10 cellular contexts compared by ENCODE assay signal in the genomic region with DNA sequence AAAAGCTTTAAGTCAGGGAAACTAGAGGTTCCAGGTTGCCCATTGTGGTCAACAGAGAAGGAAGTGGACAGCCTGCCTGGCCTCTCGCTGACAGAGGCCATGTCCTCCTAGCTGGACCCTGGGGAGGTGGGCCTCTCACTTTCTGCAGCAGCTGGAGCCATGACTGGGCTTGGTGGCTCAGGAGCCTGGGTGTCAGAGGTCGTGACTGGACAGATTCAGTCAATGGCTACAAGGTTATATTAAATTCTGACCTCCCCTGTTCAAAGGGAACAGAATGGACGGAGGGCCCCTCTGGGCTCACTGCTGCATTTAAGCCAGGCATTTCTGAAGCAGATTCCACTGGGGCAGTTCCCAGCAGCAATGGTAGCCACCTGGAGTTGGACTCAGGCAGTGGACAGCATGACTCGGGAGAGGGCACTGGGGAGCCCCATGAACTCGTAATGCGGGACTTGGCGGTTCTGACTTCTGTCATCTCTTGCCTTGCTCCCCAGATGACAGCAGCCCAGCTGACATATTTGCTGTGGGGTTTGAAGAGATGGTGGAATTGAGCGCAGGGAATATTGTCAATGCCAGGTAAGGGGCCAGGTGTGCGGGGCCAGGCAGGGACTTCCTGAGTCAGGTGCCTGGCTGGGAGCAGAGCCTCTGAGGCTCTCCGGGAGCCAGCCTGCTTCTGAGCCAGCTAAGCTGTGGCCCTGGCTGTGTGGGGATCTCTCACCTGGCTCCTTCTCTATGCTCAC.
A peak's percentile ranks its signal among the peaks of the same experiment; 100 is the strongest.
DNase-seq lines count a peak whose midpoint lies in the region; ATAC-seq and TF ChIP-seq lines count a peak whose summit lies in the region.
"Had no signal": no experiment of that assay in that cellular context is flagged by ENCODE, and none has a peak within 500 bp of the region (broad histone marks: within the 10 kb centered on the region; RNA-seq: fewer than 3 reads in every experiment).

No MANE protein-coding gene starts in this region.

- no peak for TF ChIP-seq POLR2A in gastroesophageal sphincter (IDR thresholded peaks at IDR 0.05)

- no peaks in the 10 kb centered on the region for H3K9me3 Mint-ChIP-seq in activated CD4-positive, alpha-beta T cell treated with anti-CD3 and anti-CD28 coated beads for 36 hours (ENCODE audit: low read depth)
- H3K9me3 Mint-ChIP-seq in activated CD8-positive, alpha-beta T cell treated with anti-CD3 and anti-CD28 coated beads for 36 hours = no peaks in the 10 kb centered on the region

- H3K4me1 Mint-ChIP-seq in activated CD4-positive, alpha-beta T cell treated with anti-CD3 and anti-CD28 coated beads for 36 hours = peaks cover 27% of the 10 kb centered on the region
- H3K4me1 Mint-ChIP-seq in activated CD8-positive, alpha-beta T cell treated with anti-CD3 and anti-CD28 coated beads for 36 hours (ENCODE audit: low read depth) = peaks cover 19% of the 10 kb centered on the region

- H3K27me3 Mint-ChIP-seq in activated CD4-positive, alpha-beta T cell treated with anti-CD3 and anti-CD28 coated beads for 36 hours = no peaks in the 10 kb centered on the region
- no peaks in the 10 kb centered on the region for H3K27me3 Mint-ChIP-seq in activated CD8-positive, alpha-beta T cell treated with anti-CD3 and anti-CD28 coated beads for 36 hours

- no peak for TF ChIP-seq CTCF in activated CD8-positive, alpha-beta T cell treated with anti-CD3 and anti-CD28 coated beads for 36 hours (IDR thresholded peaks at IDR 0.05)
- TF ChIP-seq CTCF in gastroesophageal sphincter (IDR thresholded peaks at IDR 0.05) = no peak

- intact Hi-C loops in activated CD4-positive, alpha-beta T cell treated with anti-CD3 and anti-CD28 coated beads for 36 hours (cut with DNase I, micrococcal nuclease) = no loop called here
- intact Hi-C loops in activated CD8-positive, alpha-beta T cell treated with anti-CD3 and anti-CD28 coated beads for 36 hours (cut with micrococcal nuclease) = loop anchor here (10.0 kb wide), 1 partner anchor 154 kb away; no protein-coding TSS in a partner anchor

- no peak for TF ChIP-seq EP300 in gastroesophageal sphincter (IDR thresholded peaks at IDR 0.05)

- ATAC-seq in activated CD4-positive, alpha-beta T cell treated with anti-CD3 and anti-CD28 coated beads for 36 hours = peak; percentile 33
- ATAC-seq in activated CD8-positive, alpha-beta T cell treated with anti-CD3 and anti-CD28 coated beads for 36 hours = no peak
- ATAC-seq in gastroesophageal sphincter = no peak

- no peak for DNase-seq in activated CD4-positive, alpha-beta T cell treated with anti-CD3 and anti-CD28 coated beads for 36 hours
- no peak for DNase-seq in activated CD4-positive, alpha-beta T cell treated with anti-CD3 and anti-CD28 coated beads, Interleukin-2, amount 50 U/mL, for 48 hours
- no peak for DNase-seq in activated CD8-positive, alpha-beta T cell treated with anti-CD3 and anti-CD28 coated beads for 36 hours
- DNase-seq in substantia nigra (lab: John Stamatoyannopoulos, UW) = no peak
- DNase-seq in NCI-H446 treated with DMSO at 0.1 percent for 48 hours (lab: John Stamatoyannopoulos, UW) = no peak
- no peak for DNase-seq in HUDEP-2 (lab: John Stamatoyannopoulos, UW; ENCODE audit: unreplicated experiment in 76 of 76)
- no peak for DNase-seq in stimulated activated CD4-positive, alpha-beta T cell treated with anti-CD3 and anti-CD28 coated beads, Interleukin-2, amount 100 ng/mL, for 24 hours
- DNase-seq: T-helper 9 cell had no signal

- POLR2A ChIA-PET in activated CD4-positive, alpha-beta T cell treated with anti-CD3 and anti-CD28 coated beads for 36 hours (lab: Charles Lee) = interaction anchor here (0.6 kb wide), 1 partner anchor 41 kb away, joined by 3 read pairs; no protein-coding TSS in a partner anchor
- POLR2A ChIA-PET in activated CD8-positive, alpha-beta T cell treated with anti-CD3 and anti-CD28 coated beads for 36 hours (lab: Charles Lee) = no interaction called here

- WGBS in gastroesophageal sphincter (ENCODE audit: low coverage in 1 of 2), 2 donors = 92 to 100% methylated on average over 1 to 2 of the region's 10 CpGs

- H3K4me3 Mint-ChIP-seq in activated CD4-positive, alpha-beta T cell treated with anti-CD3 and anti-CD28 coated beads for 36 hours = no peak overlapping the region
- no peak overlapping the region for H3K4me3 Mint-ChIP-seq in activated CD8-positive, alpha-beta T cell treated with anti-CD3 and anti-CD28 coated beads for 36 hours

- H3K4me1 ChIP-seq in gastroesophageal sphincter = peaks cover 0 to 21% (median 0%) of the 10 kb centered on the region in 3 donors

- no peaks in the 10 kb centered on the region for H3K27me3 ChIP-seq in gastroesophageal sphincter

- H3K36me3 Mint-ChIP-seq in activated CD4-positive, alpha-beta T cell treated with anti-CD3 and anti-CD28 coated beads for 36 hours (ENCODE audit: low read depth) = peaks cover 37% of the 10 kb centered on the region
- H3K36me3 Mint-ChIP-seq in activated CD8-positive, alpha-beta T cell treated with anti-CD3 and anti-CD28 coated beads for 36 hours (ENCODE audit: low read depth) = peaks cover 16% of the 10 kb centered on the region

- peak overlapping the region; percentile 76 for H3K27ac Mint-ChIP-seq in activated CD4-positive, alpha-beta T cell treated with anti-CD3 and anti-CD28 coated beads for 36 hours
- peak overlapping the region; percentile 17 for H3K27ac Mint-ChIP-seq in activated CD8-positive, alpha-beta T cell treated with anti-CD3 and anti-CD28 coated beads for 36 hours

- no peaks in the 10 kb centered on the region for H3K9me3 ChIP-seq in gastroesophageal sphincter

- peaks cover 0 to 78% of the 10 kb centered on the region in 2 donors for H3K36me3 ChIP-seq in gastroesophageal sphincter

- peak overlapping the region in 3 of 4 donors; percentile 6 to 40 (median 22) for H3K27ac ChIP-seq in gastroesophageal sphincter
- H3K27ac ChIP-seq in substantia nigra (ENCODE audit: low read depth, low read length, poor library complexity, severe bottlenecking) = peak overlapping the region; percentile 76

- H3K4me3 ChIP-seq in gastroesophageal sphincter = no peak overlapping the region
- H3K4me3 ChIP-seq: lung had no signal

- CTCF ChIA-PET in activated CD4-positive, alpha-beta T cell treated with anti-CD3 and anti-CD28 coated beads for 36 hours (lab: Charles Lee) = interaction anchor here (0.7 kb wide), 1 partner anchor 73 kb away, joined by 3 read pairs; no protein-coding TSS in a partner anchor
- CTCF ChIA-PET in activated CD8-positive, alpha-beta T cell treated with anti-CD3 and anti-CD28 coated beads for 36 hours (lab: Charles Lee) = interaction anchor here (1.4 kb wide), 1 partner anchor 753 kb away, joined by 3 read pairs; no protein-coding TSS in a partner anchor
